8 cellular contexts compared by ENCODE assay signal in the genomic region with DNA sequence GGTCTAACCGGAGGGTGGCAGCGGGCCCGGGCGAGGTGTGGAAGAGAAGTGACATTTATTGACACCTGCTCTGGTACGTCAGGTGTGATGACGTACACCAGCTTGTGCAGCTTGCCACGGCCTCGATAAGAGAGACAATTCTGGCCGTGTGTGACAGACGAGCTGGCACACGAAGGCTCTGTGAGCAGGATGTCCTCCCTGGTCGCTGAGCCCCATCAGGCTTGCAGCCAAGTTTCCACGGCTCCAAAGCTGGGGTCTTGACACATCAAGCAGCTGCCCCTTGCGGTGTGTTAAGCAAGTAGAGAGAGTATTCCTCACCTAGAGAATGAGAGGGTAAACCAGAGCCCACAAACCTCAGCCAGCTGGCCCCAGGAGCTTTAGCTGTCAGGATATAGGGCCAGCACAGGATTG. TPM values are rescaled to one million over a fixed set of nuclear protein-coding genes. Genes with fewer than 3 reads are reported as not detected.
DNase-seq lines count a peak whose midpoint lies in the region; ATAC-seq and TF ChIP-seq lines count a peak whose summit lies in the region.

No MANE protein-coding gene starts in this region.

- no peaks in the 10 kb centered on the region for H3K9me3 ChIP-seq in gastrocnemius medialis

- peaks cover 60 to 64% of the 10 kb centered on the region in 2 donors for H3K4me1 ChIP-seq in gastrocnemius medialis

- BruUV-seq in Calu3 (replicated peaks; lab: Mats Ljungman, UMichigan): no TSS peak

- CTCF ChIA-PET in activated CD4-positive, alpha-beta T cell treated with anti-CD3 and anti-CD28 coated beads for 36 hours (lab: Charles Lee): interaction anchor here (0.9 to 2.3 kb wide), 6 partner anchors 9 to 201 kb away, joined by 3 to 7 read pairs (median 5); no protein-coding TSS in a partner anchor
- CTCF ChIA-PET in Calu3 (lab: Charles Lee): interaction anchor here (1.0 to 1.5 kb wide), 3 partner anchors 18 to 47 kb away, joined by 3 to 8 read pairs (median 3); no protein-coding TSS in a partner anchor

- no peaks in the 10 kb centered on the region for H3K36me3 ChIP-seq in gastrocnemius medialis

- no peak overlapping the region for H3K4me3 Mint-ChIP-seq in activated CD4-positive, alpha-beta T cell treated with anti-CD3 and anti-CD28 coated beads for 36 hours
- no peak overlapping the region for H3K4me3 Mint-ChIP-seq in chondrocyte (ENCODE audit: unreplicated experiment)
- no peak overlapping the region for H3K4me3 Mint-ChIP-seq in Calu3 (ENCODE audit: low read depth, unreplicated experiment)

- H3K27me3 ChIP-seq in gastrocnemius medialis: no peaks in the 10 kb centered on the region

- in situ Hi-C loops in gastrocnemius medialis (cut with MboI; ENCODE audit: low sequenced_read_pairs in 4 of 4): loop anchor here in 3 of 4 donors (5.0 to 10.0 kb wide), 3 partner anchors 54 to 103 kb away; a partner anchor contains a TSS

- intact Hi-C loops in activated CD4-positive, alpha-beta T cell treated with anti-CD3 and anti-CD28 coated beads for 36 hours (cut with DNase I, micrococcal nuclease): loop anchor here (5.0 kb wide), 6 partner anchors 54 to 444 kb away; a partner anchor contains a TSS
- intact Hi-C loops in gastrocnemius medialis (cut with DNase I; ENCODE audit: low total_unique reads) (loop anchor here (1.0 to 5.0 kb wide), 8 partner anchors 51 to 429 kb away; a partner anchor contains a TSS), Calu3 (cut with micrococcal nuclease; ENCODE audit: unreplicated experiment) (no loop called here)

- H3K27me3 Mint-ChIP-seq in activated CD4-positive, alpha-beta T cell treated with anti-CD3 and anti-CD28 coated beads for 36 hours: no peaks in the 10 kb centered on the region
- H3K27me3 Mint-ChIP-seq in chondrocyte (ENCODE audit: low read depth) (peaks cover 2% of the 10 kb centered on the region), Calu3 (ENCODE audit: unreplicated experiment) (peaks cover 9% of the 10 kb centered on the region)

- DNase-seq in LHCN-M2 (ENCODE audit: low read depth) (peak; percentile 89), chondrocyte (ENCODE audit: low spot score) (no peak), gastrocnemius medialis (peak; percentile 90 to 99), OCI-M1 (lab: John Stamatoyannopoulos, UW) (no peak), NCI-H446 (lab: John Stamatoyannopoulos, UW) (no peak), Calu3 (no peak)
- peak; percentile 81 for DNase-seq in activated CD4-positive, alpha-beta T cell treated with anti-CD3 and anti-CD28 coated beads for 36 hours

- peak overlapping the region; percentile 93 to 99 (median 96) for H3K27ac ChIP-seq in gastrocnemius medialis

- peak; percentile 31 for ATAC-seq in activated CD4-positive, alpha-beta T cell treated with anti-CD3 and anti-CD28 coated beads for 36 hours
- ATAC-seq in gastrocnemius medialis (peak; percentile 59 to 65), HG02885 (IDR thresholded peaks at IDR 0.05; ENCODE audit: poor library complexity, unreplicated experiment) (no peak)

- H3K27ac Mint-ChIP-seq in activated CD4-positive, alpha-beta T cell treated with anti-CD3 and anti-CD28 coated beads for 36 hours: peak overlapping the region; percentile 76
- H3K27ac Mint-ChIP-seq in chondrocyte (ENCODE audit: unreplicated experiment): peak overlapping the region; percentile 59
- no peak overlapping the region for H3K27ac Mint-ChIP-seq in Calu3 (ENCODE audit: unreplicated experiment)

- no peaks in the 10 kb centered on the region for H3K36me3 Mint-ChIP-seq in activated CD4-positive, alpha-beta T cell treated with anti-CD3 and anti-CD28 coated beads for 36 hours (ENCODE audit: low read depth)
- no peaks in the 10 kb centered on the region for H3K36me3 Mint-ChIP-seq in chondrocyte (ENCODE audit: low read depth)
- no peaks in the 10 kb centered on the region for H3K36me3 Mint-ChIP-seq in Calu3 (ENCODE audit: insufficient read depth, unreplicated experiment)

- TF ChIP-seq CTCF in chondrocyte (IDR thresholded peaks at IDR 0.05) (no peak), gastrocnemius medialis (IDR thresholded peaks at IDR 0.05 in 4 of 5, conservative IDR thresholded peaks at IDR 0.05 in 1 of 5) (peak in 1 of 5 experiments; percentile 9), Calu3 (IDR thresholded peaks at IDR 0.05; ENCODE audit: unreplicated experiment) (no peak)

- TF ChIP-seq POLR2A in gastrocnemius medialis (IDR thresholded peaks at IDR 0.05): peak; percentile 39 to 59

- H3K4me3 ChIP-seq in gastrocnemius medialis: peak overlapping the region; percentile 29 to 50 (median 38)

- H3K9me3 Mint-ChIP-seq in activated CD4-positive, alpha-beta T cell treated with anti-CD3 and anti-CD28 coated beads for 36 hours (ENCODE audit: low read depth): no peaks in the 10 kb centered on the region
- H3K9me3 Mint-ChIP-seq in chondrocyte (ENCODE audit: low read depth) (no peaks in the 10 kb centered on the region), Calu3 (ENCODE audit: low read depth, unreplicated experiment) (no peaks in the 10 kb centered on the region)

- H3K4me1 Mint-ChIP-seq in activated CD4-positive, alpha-beta T cell treated with anti-CD3 and anti-CD28 coated beads for 36 hours: peaks cover 78% of the 10 kb centered on the region
- peaks cover 42% of the 10 kb centered on the region for H3K4me1 Mint-ChIP-seq in chondrocyte (ENCODE audit: low read depth)
- H3K4me1 Mint-ChIP-seq in Calu3 (ENCODE audit: low read depth, unreplicated experiment): peaks cover 9% of the 10 kb centered on the region

- POLR2A ChIA-PET in activated CD4-positive, alpha-beta T cell treated with anti-CD3 and anti-CD28 coated beads for 36 hours (lab: Charles Lee): no interaction called here

RNA-seq across cellular contexts. Expression of a gene that starts 30.6 kb away (rescaled TPM):
- total RNA-seq in LHCN-M2 (2014; rRNA removed) (0.38 and 0.75 TPM in 2 replicates), chondrocyte (0.07 to 0.72 TPM (median 0.49 TPM) in 3 replicates), gastrocnemius medialis (10 to 100 TPM in 3 of 4 donors, 1 to 10 TPM in 1; 6.4 to 64.4 (median 24.3) TPM), Calu3 (2022) (0.47 and 0.85 TPM in 2 replicates)
- 0.19 TPM for polyA plus RNA-seq in LHCN-M2 (2012)
- 1 to 10 TPM; 2.7 to 3.3 TPM for total RNA-seq in activated CD4-positive, alpha-beta T cell treated with anti-CD3 and anti-CD28 coated beads for 36 hours

Comparison
In these comparisons a context has a peak if more than half of its experiments do, and no peak if none do; other contexts are left out.
1. DNase-seq: peak in LHCN-M2 (single experiment), activated CD4-positive, alpha-beta T cell treated with anti-CD3 and anti-CD28 coated beads for 36 hours (single experiment) and gastrocnemius medialis (2 of 2); none in chondrocyte (single experiment), OCI-M1 (single experiment), NCI-H446 (0 of 2) and Calu3 (single experiment).